In the genomic region with DNA sequence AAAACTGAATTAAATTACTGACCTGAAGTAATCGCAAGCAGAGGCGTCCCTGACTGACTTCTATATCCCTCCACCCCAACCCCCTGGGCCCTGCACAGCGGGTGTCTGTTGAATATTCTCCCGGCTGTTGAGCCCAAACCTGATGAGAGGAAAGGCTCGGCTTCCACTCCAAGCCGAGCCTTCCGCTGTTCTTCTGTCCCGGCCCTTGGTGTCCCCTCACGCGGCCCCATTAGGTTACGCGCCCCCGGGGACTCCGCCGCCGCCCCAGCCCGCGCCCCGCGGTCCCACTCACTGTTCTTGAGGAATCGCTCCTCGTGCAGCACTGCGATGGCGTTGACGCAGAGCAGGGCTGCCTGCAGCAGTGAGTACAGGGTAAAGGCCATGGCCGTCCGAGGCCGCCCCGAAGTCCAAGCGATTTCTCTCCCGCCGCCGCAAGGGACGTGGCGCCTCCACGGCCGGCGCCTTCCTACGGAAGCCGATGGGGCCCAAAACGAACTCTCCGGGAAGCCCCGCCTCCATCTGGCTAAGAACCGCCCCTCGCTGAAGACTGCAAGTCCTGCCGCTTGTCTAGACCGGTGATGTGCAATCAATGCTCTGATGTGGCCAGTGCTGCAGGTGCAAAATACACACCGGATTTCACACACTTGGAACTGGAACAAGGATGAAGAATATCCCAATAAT, we compare ENCODE assay signal across 1 cellular context.
TF ChIP-seq lines count a peak whose summit lies in the region.

A gene with protein sequence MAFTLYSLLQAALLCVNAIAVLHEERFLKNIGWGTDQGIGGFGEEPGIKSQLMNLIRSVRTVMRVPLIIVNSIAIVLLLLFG (minus strand): TSS at position 470 of the 681 bp plus-strand sequence. CDS start 87 bp downstream, at position 383.

TF ChIP-seq in HepG2, 621 proteins besides CTCF, POLR2A, EP300 and RAD21 (continued from another document and continues in another):
- no peak for TF ChIP-seq ZUFSP (CRISPR knock-in tag; IDR thresholded peaks at IDR 0.05; ENCODE audit: borderline replicate concordance)
- TF ChIP-seq, protein P1, sequence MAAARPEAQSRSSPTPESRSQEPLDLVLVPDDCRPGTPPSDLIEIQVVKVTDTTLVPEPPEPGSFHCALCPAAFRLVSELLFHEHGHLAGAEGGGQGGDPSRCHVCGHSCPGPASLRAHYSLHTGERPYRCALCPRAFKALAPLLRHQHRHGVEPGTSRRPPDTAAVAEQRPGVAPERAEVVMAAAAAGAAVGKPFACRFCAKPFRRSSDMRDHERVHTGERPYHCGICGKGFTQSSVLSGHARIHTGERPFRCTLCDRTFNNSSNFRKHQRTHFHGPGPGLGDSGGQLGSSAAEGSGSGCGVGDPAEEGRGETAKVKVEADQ (CRISPR knock-in tag; IDR thresholded peaks at IDR 0.05; ENCODE audit: borderline replicate concordance), result 0 out of 2 replicates have a peak, but pooled peaks have one; percentile 31
- TF ChIP-seq, protein P2, sequence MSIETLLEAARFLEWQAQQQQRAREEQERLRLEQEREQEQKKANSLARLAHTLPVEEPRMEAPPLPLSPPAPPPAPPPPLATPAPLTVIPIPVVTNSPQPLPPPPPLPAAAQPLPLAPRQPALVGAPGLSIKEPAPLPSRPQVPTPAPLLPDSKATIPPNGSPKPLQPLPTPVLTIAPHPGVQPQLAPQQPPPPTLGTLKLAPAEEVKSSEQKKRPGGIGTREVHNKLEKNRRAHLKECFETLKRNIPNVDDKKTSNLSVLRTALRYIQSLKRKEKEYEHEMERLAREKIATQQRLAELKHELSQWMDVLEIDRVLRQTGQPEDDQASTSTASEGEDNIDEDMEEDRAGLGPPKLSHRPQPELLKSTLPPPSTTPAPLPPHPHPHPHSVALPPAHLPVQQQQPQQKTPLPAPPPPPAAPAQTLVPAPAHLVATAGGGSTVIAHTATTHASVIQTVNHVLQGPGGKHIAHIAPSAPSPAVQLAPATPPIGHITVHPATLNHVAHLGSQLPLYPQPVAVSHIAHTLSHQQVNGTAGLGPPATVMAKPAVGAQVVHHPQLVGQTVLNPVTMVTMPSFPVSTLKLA (IDR thresholded peaks at IDR 0.05), result no peak
- TF ChIP-seq, protein P3, sequence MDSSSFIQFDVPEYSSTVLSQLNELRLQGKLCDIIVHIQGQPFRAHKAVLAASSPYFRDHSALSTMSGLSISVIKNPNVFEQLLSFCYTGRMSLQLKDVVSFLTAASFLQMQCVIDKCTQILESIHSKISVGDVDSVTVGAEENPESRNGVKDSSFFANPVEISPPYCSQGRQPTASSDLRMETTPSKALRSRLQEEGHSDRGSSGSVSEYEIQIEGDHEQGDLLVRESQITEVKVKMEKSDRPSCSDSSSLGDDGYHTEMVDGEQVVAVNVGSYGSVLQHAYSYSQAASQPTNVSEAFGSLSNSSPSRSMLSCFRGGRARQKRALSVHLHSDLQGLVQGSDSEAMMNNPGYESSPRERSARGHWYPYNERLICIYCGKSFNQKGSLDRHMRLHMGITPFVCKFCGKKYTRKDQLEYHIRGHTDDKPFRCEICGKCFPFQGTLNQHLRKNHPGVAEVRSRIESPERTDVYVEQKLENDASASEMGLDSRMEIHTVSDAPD (CRISPR knock-in tag; IDR thresholded peaks at IDR 0.05), result no peak
- TF ChIP-seq ZNF746 (CRISPR knock-in tag; IDR thresholded peaks at IDR 0.05), result no peak
- peak; percentile 27; the same call in 1 of the 2 replicates for TF ChIP-seq ZNF441 (CRISPR knock-in tag; IDR thresholded peaks at IDR 0.05; ENCODE audit: borderline replicate concordance)
- TF ChIP-seq MXI1 (IDR thresholded peaks at IDR 0.05; ENCODE audit: borderline replicate concordance, low read depth, low read length), result peak; percentile 65; the same call in 1 of the 3 replicates
- TF ChIP-seq BCLAF1 (IDR thresholded peaks at IDR 0.05), result no peak
- TF ChIP-seq RXRB (CRISPR knock-in tag; IDR thresholded peaks at IDR 0.05; ENCODE audit: borderline replicate concordance), result peak; percentile 37; the same call in 1 of the 2 replicates
- TF ChIP-seq ZNF230 (CRISPR knock-in tag; IDR thresholded peaks at IDR 0.05), result 0 out of 2 replicates have a peak, but pooled peaks have one; percentile 23
- no peak; a peak in 1 of 4 replicates for TF ChIP-seq REST (IDR thresholded peaks at IDR 0.05; ENCODE audit: borderline replicate concordance in 1 of 2, low read depth in 1 of 2, low read length in 2 of 2)
- peak; percentile 62; the same call in 1 of the 2 replicates for TF ChIP-seq ZNF724P (CRISPR knock-in tag; IDR thresholded peaks at IDR 0.05; ENCODE audit: borderline replicate concordance)
- no peak for TF ChIP-seq CEBPZ (IDR thresholded peaks at IDR 0.05; ENCODE audit: low read length)
- no peak for TF ChIP-seq PHB2 (IDR thresholded peaks at IDR 0.05; ENCODE audit: partially characterized antibody)
- TF ChIP-seq ZNF788 (CRISPR knock-in tag; IDR thresholded peaks at IDR 0.05; ENCODE audit: borderline replicate concordance), result peak; percentile 75; the same call in 1 of the 2 replicates
- TF ChIP-seq, protein P4, sequence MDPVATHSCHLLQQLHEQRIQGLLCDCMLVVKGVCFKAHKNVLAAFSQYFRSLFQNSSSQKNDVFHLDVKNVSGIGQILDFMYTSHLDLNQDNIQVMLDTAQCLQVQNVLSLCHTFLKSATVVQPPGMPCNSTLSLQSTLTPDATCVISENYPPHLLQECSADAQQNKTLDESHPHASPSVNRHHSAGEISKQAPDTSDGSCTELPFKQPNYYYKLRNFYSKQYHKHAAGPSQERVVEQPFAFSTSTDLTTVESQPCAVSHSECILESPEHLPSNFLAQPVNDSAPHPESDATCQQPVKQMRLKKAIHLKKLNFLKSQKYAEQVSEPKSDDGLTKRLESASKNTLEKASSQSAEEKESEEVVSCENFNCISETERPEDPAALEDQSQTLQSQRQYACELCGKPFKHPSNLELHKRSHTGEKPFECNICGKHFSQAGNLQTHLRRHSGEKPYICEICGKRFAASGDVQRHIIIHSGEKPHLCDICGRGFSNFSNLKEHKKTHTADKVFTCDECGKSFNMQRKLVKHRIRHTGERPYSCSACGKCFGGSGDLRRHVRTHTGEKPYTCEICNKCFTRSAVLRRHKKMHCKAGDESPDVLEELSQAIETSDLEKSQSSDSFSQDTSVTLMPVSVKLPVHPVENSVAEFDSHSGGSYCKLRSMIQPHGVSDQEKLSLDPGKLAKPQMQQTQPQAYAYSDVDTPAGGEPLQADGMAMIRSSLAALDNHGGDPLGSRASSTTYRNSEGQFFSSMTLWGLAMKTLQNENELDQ (CRISPR knock-in tag; IDR thresholded peaks at IDR 0.05; ENCODE audit: borderline replicate concordance), result no peak
- TF ChIP-seq ZNF607 (CRISPR knock-in tag; IDR thresholded peaks at IDR 0.05; ENCODE audit: borderline replicate concordance), result no peak
- TF ChIP-seq MTF1 (CRISPR knock-in tag; IDR thresholded peaks at IDR 0.05), result no peak
- TF ChIP-seq MATR3 (CRISPR knock-in tag; IDR thresholded peaks at IDR 0.05), result no peak
- TF ChIP-seq CEBPG (CRISPR knock-in tag; IDR thresholded peaks at IDR 0.05), result peak; percentile 15; the same call in 1 of the 2 replicates
- no peak for TF ChIP-seq IKZF5 (CRISPR knock-in tag; IDR thresholded peaks at IDR 0.05)
- no peak for TF ChIP-seq ATM (IDR thresholded peaks at IDR 0.05; ENCODE audit: borderline replicate concordance)
- TF ChIP-seq POGZ (CRISPR knock-in tag; IDR thresholded peaks at IDR 0.05), result peak; percentile 95
- no peak; the same call in 1 of the 2 replicates for TF ChIP-seq CHD2 (IDR thresholded peaks at IDR 0.05; ENCODE audit: low read depth, low read length)
- 0 out of 2 replicates have a peak, but pooled peaks have one; percentile 49 for TF ChIP-seq ZNF503 (CRISPR knock-in tag; IDR thresholded peaks at IDR 0.05)
- no peak for TF ChIP-seq NFKBIZ (CRISPR knock-in tag; IDR thresholded peaks at IDR 0.05)
- peak; percentile 64 for TF ChIP-seq DR1 (CRISPR knock-in tag; IDR thresholded peaks at IDR 0.05)
